ENCODE assay signal across 8 cellular contexts in genomic region chr14:99389171-99389826, GRCh38.
DNase-seq lines count a peak whose midpoint lies in the region; ATAC-seq and TF ChIP-seq lines count a peak whose summit lies in the region.

No MANE protein-coding gene starts in this region.

- CTCF ChIA-PET in OCI-LY7 (lab: Charles Lee; ENCODE audit: unreplicated experiment), result interaction anchor here (1.0 kb wide), 1 partner anchor 26 kb away, joined by 5 read pairs; no protein-coding TSS in a partner anchor

- H4K20me1 ChIP-seq in OCI-LY7 (ENCODE audit: insufficient read depth, low read length), result no peaks in the 10 kb centered on the region

- H3K9me2 ChIP-seq in OCI-LY7 (ENCODE audit: insufficient read depth, low read length), result no peaks in the 10 kb centered on the region

- ATAC-seq in GM21529 (IDR thresholded peaks at IDR 0.05; ENCODE audit: unreplicated experiment) (peak; percentile 52), GM18858 (IDR thresholded peaks at IDR 0.05; ENCODE audit: unreplicated experiment) (no peak)
- peak; percentile 75 for ATAC-seq in stimulated activated effector memory CD8-positive, alpha-beta T cell treated with anti-CD3 and anti-CD28 coated beads, Interleukin-12 subunit alpha, Interleukin-12 subunit beta, amount 100 ng/mL, for 72 hours

- no peaks in the 10 kb centered on the region for H3K79me2 ChIP-seq in OCI-LY7 (ENCODE audit: insufficient read depth, low read depth, low read length)

- POLR2A ChIA-PET in OCI-LY7 (lab: Charles Lee), result no interaction called here

- peak; percentile 76 for TF ChIP-seq CTCF in OCI-LY7 (conservative IDR thresholded peaks at IDR 0.05; ENCODE audit: low read length)

- H3K9me3 ChIP-seq in OCI-LY7 (ENCODE audit: low read length), result no peaks in the 10 kb centered on the region

- H3K9me3 Mint-ChIP-seq in stimulated activated effector memory CD8-positive, alpha-beta T cell treated with anti-CD3 and anti-CD28 coated beads, Interleukin-12 subunit alpha, Interleukin-12 subunit beta, amount 100 ng/mL, for 72 hours, result no peaks in the 10 kb centered on the region

- no peak overlapping the region for H3K4me3 Mint-ChIP-seq in stimulated activated effector memory CD8-positive, alpha-beta T cell treated with anti-CD3 and anti-CD28 coated beads, Interleukin-12 subunit alpha, Interleukin-12 subunit beta, amount 100 ng/mL, for 72 hours

- no peak overlapping the region for H3K27ac Mint-ChIP-seq in stimulated activated effector memory CD8-positive, alpha-beta T cell treated with anti-CD3 and anti-CD28 coated beads, Interleukin-12 subunit alpha, Interleukin-12 subunit beta, amount 100 ng/mL, for 72 hours

- H3K4me1 Mint-ChIP-seq in stimulated activated effector memory CD8-positive, alpha-beta T cell treated with anti-CD3 and anti-CD28 coated beads, Interleukin-12 subunit alpha, Interleukin-12 subunit beta, amount 100 ng/mL, for 72 hours, result peaks cover 20% of the 10 kb centered on the region

- intact Hi-C loops in OCI-LY7 (cut with micrococcal nuclease; ENCODE audit: unreplicated experiment), result loop anchor here (1.0 kb wide), 1 partner anchor 26 kb away; no protein-coding TSS in a partner anchor

- BruUV-seq in OCI-LY7 (replicated peaks; lab: Mats Ljungman, UMichigan), result no TSS peak

- no peak overlapping the region for H3K4me3 ChIP-seq in OCI-LY7 (ENCODE audit: low read depth, low read length, poor library complexity, severe bottlenecking)

- no peak overlapping the region for H3K4me2 ChIP-seq in OCI-LY7 (ENCODE audit: low read length)

- no peaks in the 10 kb centered on the region for H3K4me1 ChIP-seq in OCI-LY7 (ENCODE audit: insufficient read depth, low read length, poor library complexity, severe bottlenecking)

- no peak overlapping the region for H3K27ac ChIP-seq in OCI-LY7 (ENCODE audit: low read depth, low read length, poor library complexity, severe bottlenecking)

- no peaks in the 10 kb centered on the region for H3K36me3 ChIP-seq in OCI-LY7 (ENCODE audit: insufficient read depth, low read length)

- DNase-seq in COLO668 (lab: John Stamatoyannopoulos, UW; ENCODE audit: unreplicated experiment) (peak; percentile 53), OCI-LY7 (ENCODE audit: low spot score) (peak; percentile 22), amniotic epithelial cell (ENCODE audit: low read depth) (peak; percentile 13), kidney glomerular epithelial cell (lab: John Stamatoyannopoulos, UW) (peak; percentile 8), AML-193 (lab: John Stamatoyannopoulos, UW) (no peak)
- DNase-seq in stimulated activated effector memory CD8-positive, alpha-beta T cell treated with anti-CD3 and anti-CD28 coated beads, Interleukin-12 subunit alpha, Interleukin-12 subunit beta, amount 100 ng/mL, for 72 hours (ENCODE audit: low spot score in 2 of 2), result peak; percentile 60 to 67

- peaks cover 5% of the 10 kb centered on the region for H3K36me3 Mint-ChIP-seq in stimulated activated effector memory CD8-positive, alpha-beta T cell treated with anti-CD3 and anti-CD28 coated beads, Interleukin-12 subunit alpha, Interleukin-12 subunit beta, amount 100 ng/mL, for 72 hours

- no peak overlapping the region for H2AFZ ChIP-seq in OCI-LY7 (ENCODE audit: low read length)

Comparison
In these comparisons a context has a peak if more than half of its experiments do, and no peak if none do; other contexts are left out.
1. DNase-seq: peak in COLO668 (single experiment), OCI-LY7 (single experiment), amniotic epithelial cell (single experiment), kidney glomerular epithelial cell (single experiment) and stimulated activated effector memory CD8-positive, alpha-beta T cell treated with anti-CD3 and anti-CD28 coated beads, Interleukin-12 subunit alpha, Interleukin-12 subunit beta, amount 100 ng/mL, for 72 hours (2 of 2); none in AML-193 (0 of 2).